17 cellular contexts compared by ENCODE assay signal in the genomic region with DNA sequence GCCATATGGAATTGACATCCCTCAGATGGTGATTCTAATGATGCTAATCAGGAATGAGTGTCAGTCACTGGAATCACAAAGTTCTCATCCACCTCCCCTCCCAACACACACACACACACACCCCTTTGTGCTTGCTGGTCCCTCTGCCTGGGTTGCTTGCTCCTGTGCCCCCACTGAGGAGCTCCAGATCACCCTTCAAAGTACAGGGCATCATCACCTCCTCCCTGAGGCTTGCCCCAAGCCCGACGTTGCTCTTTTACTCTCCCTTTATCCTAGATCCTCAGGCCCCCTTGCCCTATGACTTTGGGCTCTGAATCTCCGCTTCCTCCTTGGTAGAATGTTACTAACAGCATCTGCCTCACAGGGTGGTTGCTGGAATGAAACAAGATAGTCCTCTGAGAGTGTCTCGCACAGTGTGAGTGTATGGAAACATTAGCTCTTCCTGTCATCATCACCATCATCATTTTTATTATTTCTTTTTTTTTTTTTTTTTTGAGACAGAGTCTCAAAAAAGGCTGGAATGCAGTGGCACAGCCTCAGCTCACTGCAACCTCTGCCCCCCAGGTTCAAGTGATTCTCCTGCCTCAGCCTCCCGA. TPM values are rescaled to one million over a fixed set of nuclear protein-coding genes. Genes with fewer than 3 reads are reported as not detected.
DNase-seq lines count a peak whose midpoint lies in the region; ATAC-seq and TF ChIP-seq lines count a peak whose summit lies in the region.
"Had no signal": no experiment of that assay in that cellular context is flagged by ENCODE, and none has a peak within 500 bp of the region (broad histone marks: within the 10 kb centered on the region; RNA-seq: fewer than 3 reads in every experiment).

No MANE protein-coding gene starts in this region.

- in situ Hi-C loops in astrocyte of the spinal cord (cut with HindIII; ENCODE audit: low sequenced_read_pairs): no loop called here

- peaks cover 2% of the 10 kb centered on the region for H3K27me3 Mint-ChIP-seq in nephron progenitor cell (ENCODE audit: low read depth, poor library complexity)
- H3K27me3 Mint-ChIP-seq: effector memory CD8-positive, alpha-beta T cell had no signal

- no peak for DNase-seq in right cardiac atrium
- DNase-seq in cardiac septum (ENCODE audit: low spot score): no peak
- DNase-seq in astrocyte of the spinal cord (ENCODE audit: low read depth, low spot score): peak; percentile 37
- no peak for DNase-seq in nephron progenitor cell
- no peak for DNase-seq in vagina (ENCODE audit: extremely low spot score in 2 of 2)
- no peak for DNase-seq in right lobe of liver
- DNase-seq in posterior vena cava (ENCODE audit: low spot score): no peak
- DNase-seq in SK-N-DZ (ENCODE audit: low spot score): no peak
- DNase-seq: activated CD4-positive, CD25-positive, alpha-beta regulatory T cell; activated naive CD4-positive, alpha-beta T cell treated with Interleukin-2 at 50 U/mL for 16 hours; DMS153; effector memory CD8-positive, alpha-beta T cell; Kasumi-1; NCI-H1417 treated with DMSO at 0.1 percent for 48 hours; posterior cingulate gyrus; T-helper 2 cell had no signal

- H3K4me3 Mint-ChIP-seq in nephron progenitor cell: peak overlapping the region; percentile 45
- H3K4me3 Mint-ChIP-seq: effector memory CD8-positive, alpha-beta T cell had no signal

- no peaks in the 10 kb centered on the region for H3K9me3 Mint-ChIP-seq in nephron progenitor cell
- H3K9me3 Mint-ChIP-seq: effector memory CD8-positive, alpha-beta T cell had no signal

- H3K36me3 ChIP-seq in vagina (no peaks in the 10 kb centered on the region), right lobe of liver (no peaks in the 10 kb centered on the region)

- ATAC-seq in right cardiac atrium (no peak), right lobe of liver (no peak)
- ATAC-seq: effector memory CD8-positive, alpha-beta T cell; Right ventricle myocardium inferior had no signal

- 87% methylated on average over 5 of the region's 5 CpGs for WGBS in right cardiac atrium
- 70% methylated on average over 4 of the region's 5 CpGs for WGBS in right lobe of liver (ENCODE audit: insufficient coverage, low coverage, low lambda C conversion rate, missing lambda C conversion rate)

- H3K4me3 ChIP-seq in right cardiac atrium (ENCODE audit: low read length) (no peak overlapping the region), astrocyte of the spinal cord (ENCODE audit: low read depth, low read length) (no peak overlapping the region), vagina (no peak overlapping the region), right lobe of liver (no peak overlapping the region)

- TF ChIP-seq CTCF in astrocyte of the spinal cord (IDR thresholded peaks at IDR 0.05; ENCODE audit: low read depth, low read length): no peak
- no peak for TF ChIP-seq CTCF in nephron progenitor cell (IDR thresholded peaks at IDR 0.05)
- no peak for TF ChIP-seq CTCF in vagina (IDR thresholded peaks at IDR 0.05)
- TF ChIP-seq CTCF in right lobe of liver (IDR thresholded peaks at IDR 0.05): no peak

- peak overlapping the region; percentile 49 for H3K27ac Mint-ChIP-seq in nephron progenitor cell

- TF ChIP-seq POLR2A in vagina (IDR thresholded peaks at IDR 0.05): no peak
- no peak for TF ChIP-seq POLR2A in right lobe of liver (IDR thresholded peaks at IDR 0.05)

- peaks cover 12% of the 10 kb centered on the region for H3K36me3 Mint-ChIP-seq in nephron progenitor cell (ENCODE audit: low read depth)

- peaks cover 16% of the 10 kb centered on the region for H3K4me1 ChIP-seq in right cardiac atrium (ENCODE audit: control insufficient read depth, insufficient read depth, low read length)
- peaks cover 62% of the 10 kb centered on the region for H3K4me1 ChIP-seq in vagina
- H3K4me1 ChIP-seq in right lobe of liver: peaks cover 0 to 25% (median 10%) of the 10 kb centered on the region in 4 donors

- H3K27ac ChIP-seq in right cardiac atrium (ENCODE audit: low read length) (peak overlapping the region; percentile 5), vagina (peak overlapping the region; percentile 99), right lobe of liver (no peak overlapping the region)

- no peaks in the 10 kb centered on the region for H3K9me3 ChIP-seq in right cardiac atrium (ENCODE audit: control insufficient read depth, low read length)
- H3K9me3 ChIP-seq in vagina: no peaks in the 10 kb centered on the region
- no peaks in the 10 kb centered on the region for H3K9me3 ChIP-seq in right lobe of liver

- intact Hi-C loops in right cardiac atrium (cut with DNase I): no loop called here
- intact Hi-C loops in cardiac septum (cut with DNase I): no loop called here
- intact Hi-C loops in vagina (cut with DNase I): no loop called here
- intact Hi-C loops in right lobe of liver (cut with DNase I): no loop called here
- intact Hi-C loops in posterior vena cava (cut with DNase I): no loop called here

- H3K27me3 ChIP-seq in right cardiac atrium (ENCODE audit: control insufficient read depth, insufficient read depth): no peaks in the 10 kb centered on the region
- no peaks in the 10 kb centered on the region for H3K27me3 ChIP-seq in vagina
- no peaks in the 10 kb centered on the region for H3K27me3 ChIP-seq in right lobe of liver

- H3K4me1 Mint-ChIP-seq in nephron progenitor cell: peaks cover 65% of the 10 kb centered on the region

RNA-seq across cellular contexts. Expression of gene TOM1, which starts 3.4 kb away (rescaled TPM):
- total RNA-seq in right cardiac atrium (10 to 100 TPM; 54.0 to 75.9 (median 63.6) TPM), cardiac septum (37.5 TPM), vagina (120 TPM), right lobe of liver (100 to 1,000 TPM in 2 of 6 experiments, 10 to 100 TPM in 4; 45.0 to 124 (median 54.0) TPM), posterior vena cava (10 to 100 TPM; 32.1 to 34.0 TPM)
- 55.9 TPM for polyA plus RNA-seq in right cardiac atrium
- 31.1 and 33.7 TPM in 2 replicates for polyA plus RNA-seq in SK-N-DZ (2014; cell fraction: cytosol; rRNA removed)
- 24.1 and 25.1 TPM in 2 replicates for polyA plus RNA-seq in SK-N-DZ (2014; cell fraction: nucleus; rRNA removed)

RNA-seq across cellular contexts. Expression of gene HMGXB4, which starts 45.8 kb away (rescaled TPM):
- total RNA-seq in right cardiac atrium (10 to 100 TPM; 10.2 to 11.3 (median 10.7) TPM), cardiac septum (10.7 TPM), vagina (12.8 TPM), right lobe of liver (1 to 10 TPM; 4.6 to 8.2 (median 5.7) TPM), posterior vena cava (10 to 100 TPM; 15.1 to 16.1 TPM)
- 5.7 TPM for polyA plus RNA-seq in right cardiac atrium
- polyA plus RNA-seq in SK-N-DZ (2014; cell fraction: cytosol; rRNA removed): 16.0 and 17.4 TPM in 2 replicates
- polyA plus RNA-seq in SK-N-DZ (2014; cell fraction: nucleus; rRNA removed): 15.0 and 17.7 TPM in 2 replicates

Comparison
In these comparisons a context has a peak if more than half of its experiments do, and no peak if none do; other contexts are left out.
1. H3K27ac ChIP-seq: peak in right cardiac atrium (single experiment) and vagina (single experiment); none in right lobe of liver (0 of 3).